ENCODE assay signal across 24 cellular contexts in the genomic region with DNA sequence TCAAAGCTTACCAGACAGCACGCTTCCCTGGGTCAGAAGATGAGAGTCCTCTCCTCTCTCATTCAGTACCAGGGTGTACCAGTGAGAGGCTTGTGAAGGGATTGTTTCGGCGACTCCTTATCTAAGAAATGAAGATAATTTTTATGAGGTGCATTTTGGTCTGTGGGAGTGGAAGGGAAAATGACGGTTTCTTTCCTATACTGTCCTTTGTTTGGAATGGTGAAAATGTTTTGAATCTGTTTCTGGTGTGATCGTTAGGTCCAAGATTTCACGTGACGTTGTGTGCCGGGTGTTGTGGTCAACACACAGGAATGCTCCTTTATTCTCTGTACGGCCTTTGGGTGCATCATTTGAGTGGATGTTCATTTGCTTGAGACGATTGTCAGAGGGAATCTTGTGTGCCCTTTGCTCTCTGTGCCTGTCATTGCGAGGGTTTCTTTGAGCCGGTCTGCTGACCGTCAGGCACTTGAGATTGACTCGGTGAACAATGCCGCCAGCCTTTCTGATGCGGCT.
A peak's percentile ranks its signal among the peaks of the same experiment; 100 is the strongest.
DNase-seq lines count a peak whose midpoint lies in the region; ATAC-seq and TF ChIP-seq lines count a peak whose summit lies in the region.
"Had no signal": no experiment of that assay in that cellular context is flagged by ENCODE, and none has a peak within 500 bp of the region (broad histone marks: within the 10 kb centered on the region; RNA-seq: fewer than 3 reads in every experiment).

No MANE protein-coding gene starts in this region.

- TF ChIP-seq EP300 in sigmoid colon (IDR thresholded peaks at IDR 0.05) = no peak

- no peak for TF ChIP-seq POLR2A in sigmoid colon (IDR thresholded peaks at IDR 0.05)

- H3K36me3 ChIP-seq in WERI-Rb-1 = peaks cover 20% of the 10 kb centered on the region
- H3K36me3 ChIP-seq in sigmoid colon = no peaks in the 10 kb centered on the region
- H3K36me3 ChIP-seq: adrenal gland, breast epithelium, heart right ventricle had no signal

- H3K4me3 ChIP-seq in WERI-Rb-1 (ENCODE audit: low read depth, low read length) (peak overlapping the region; percentile 52), sigmoid colon (no peak overlapping the region)
- H3K4me3 ChIP-seq: adrenal gland, breast epithelium, K562, lung had no signal

- peaks cover 0 to 57% (median 32%) of the 10 kb centered on the region in 4 donors for H3K4me1 ChIP-seq in sigmoid colon
- H3K4me1 ChIP-seq: adrenal gland, breast epithelium had no signal

- H3K9me3 ChIP-seq in WERI-Rb-1 (ENCODE audit: severe bottlenecking) = no peaks in the 10 kb centered on the region
- H3K9me3 ChIP-seq in sigmoid colon = no peaks in the 10 kb centered on the region
- H3K9me3 ChIP-seq: adrenal gland, breast epithelium, heart right ventricle had no signal

- TF ChIP-seq CTCF in WERI-Rb-1 (IDR thresholded peaks at IDR 0.05; ENCODE audit: low read depth, low read length) (no peak), sigmoid colon (IDR thresholded peaks at IDR 0.05) (no peak)

- H3K27ac ChIP-seq in WERI-Rb-1 (peak overlapping the region; percentile 79), sigmoid colon (peak overlapping the region in 1 of 4 donors; percentile 5)
- H3K27ac ChIP-seq: adrenal gland, breast epithelium, heart right ventricle had no signal

- DNase-seq in GM03348 (ENCODE audit: low spot score) (peak; percentile 20), WERI-Rb-1 (no peak), inferior parietal cortex (ENCODE audit: extremely low spot score) (peak; percentile 19), sigmoid colon (peak; percentile 38), NCI-H446 treated with DMSO at 0.1 percent for 48 hours (lab: John Stamatoyannopoulos, UW) (no peak)
- DNase-seq: activated CD4-positive, alpha-beta memory T cell treated with anti-CD3 and anti-CD28 coated beads for 36 hours; activated CD4-positive, CD25-positive, alpha-beta regulatory T cell; activated naive CD4-positive, alpha-beta T cell; activated T-cell treated with anti-CD3 and anti-CD28 coated beads for 4 hours; adrenal gland; dermis blood vessel endothelial cell; MM.1S; NCI-H146; NCI-H2171; NCI-H526 treated with DMSO at 0.1 percent for 48 hours; retina; T-helper 9 cell had no signal

- intact Hi-C loops in sigmoid colon (cut with DNase I) = loop anchor here (5.0 to 10.0 kb wide), 2 partner anchors 50 to 243 kb away; no protein-coding TSS in a partner anchor

- ATAC-seq in HG02623 (IDR thresholded peaks at IDR 0.05; ENCODE audit: unreplicated experiment) (no peak), GM18868 (IDR thresholded peaks at IDR 0.05; ENCODE audit: unreplicated experiment) (no peak)
- ATAC-seq: HCT116, K562 had no signal

- no peaks in the 10 kb centered on the region for H3K27me3 ChIP-seq in WERI-Rb-1 (ENCODE audit: insufficient read depth, low read depth, severe bottlenecking)
- H3K27me3 ChIP-seq in sigmoid colon = no peaks in the 10 kb centered on the region
- H3K27me3 ChIP-seq: adrenal gland, breast epithelium had no signal

- 39 to 82% methylated on average over 16 of the region's 16 CpGs for WGBS in sigmoid colon, 2 donors

Comparison
In these comparisons a context has a peak if more than half of its experiments do, and no peak if none do; other contexts are left out.
1. DNase-seq: peak in GM03348 (single experiment), inferior parietal cortex (single experiment) and sigmoid colon (single experiment); none in WERI-Rb-1 (single experiment) and NCI-H446 treated with DMSO at 0.1 percent for 48 hours (single experiment).